In the genomic region with DNA sequence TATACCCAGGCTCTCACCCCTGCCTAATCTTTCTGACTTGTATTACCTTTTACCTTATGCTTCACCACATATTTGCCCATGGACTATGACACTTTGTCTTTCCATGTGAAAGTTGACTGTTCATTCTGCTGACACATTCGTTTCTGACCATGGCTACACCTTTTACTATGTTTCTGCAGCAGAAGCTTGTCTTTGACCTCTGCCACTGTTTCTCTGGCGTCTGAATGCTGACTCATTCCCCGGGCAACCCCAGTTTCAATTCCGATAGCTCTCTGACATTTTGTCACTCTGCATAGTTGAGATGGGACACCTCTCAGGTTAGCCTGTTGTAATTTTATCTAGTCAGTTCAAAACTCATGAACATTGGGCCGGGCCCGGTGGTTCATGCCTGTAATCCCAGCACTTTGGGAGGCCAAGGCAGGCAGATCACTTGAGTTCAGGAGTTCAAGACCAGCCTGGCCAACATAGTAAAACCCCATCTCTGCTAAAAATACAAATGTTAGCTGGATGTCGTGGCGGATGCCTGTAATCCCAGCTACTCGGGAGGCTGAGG, we compare ENCODE assay signal across 1 cellular context.
A peak's percentile ranks its signal among the peaks of the same experiment; 100 is the strongest.
TF ChIP-seq lines count a peak whose summit lies in the region.

No MANE protein-coding gene starts in this region.

TF ChIP-seq in K562, 482 proteins besides CTCF, POLR2A, EP300 and RAD21 (continued from another document and continues in another):
- TF ChIP-seq, protein P1, sequence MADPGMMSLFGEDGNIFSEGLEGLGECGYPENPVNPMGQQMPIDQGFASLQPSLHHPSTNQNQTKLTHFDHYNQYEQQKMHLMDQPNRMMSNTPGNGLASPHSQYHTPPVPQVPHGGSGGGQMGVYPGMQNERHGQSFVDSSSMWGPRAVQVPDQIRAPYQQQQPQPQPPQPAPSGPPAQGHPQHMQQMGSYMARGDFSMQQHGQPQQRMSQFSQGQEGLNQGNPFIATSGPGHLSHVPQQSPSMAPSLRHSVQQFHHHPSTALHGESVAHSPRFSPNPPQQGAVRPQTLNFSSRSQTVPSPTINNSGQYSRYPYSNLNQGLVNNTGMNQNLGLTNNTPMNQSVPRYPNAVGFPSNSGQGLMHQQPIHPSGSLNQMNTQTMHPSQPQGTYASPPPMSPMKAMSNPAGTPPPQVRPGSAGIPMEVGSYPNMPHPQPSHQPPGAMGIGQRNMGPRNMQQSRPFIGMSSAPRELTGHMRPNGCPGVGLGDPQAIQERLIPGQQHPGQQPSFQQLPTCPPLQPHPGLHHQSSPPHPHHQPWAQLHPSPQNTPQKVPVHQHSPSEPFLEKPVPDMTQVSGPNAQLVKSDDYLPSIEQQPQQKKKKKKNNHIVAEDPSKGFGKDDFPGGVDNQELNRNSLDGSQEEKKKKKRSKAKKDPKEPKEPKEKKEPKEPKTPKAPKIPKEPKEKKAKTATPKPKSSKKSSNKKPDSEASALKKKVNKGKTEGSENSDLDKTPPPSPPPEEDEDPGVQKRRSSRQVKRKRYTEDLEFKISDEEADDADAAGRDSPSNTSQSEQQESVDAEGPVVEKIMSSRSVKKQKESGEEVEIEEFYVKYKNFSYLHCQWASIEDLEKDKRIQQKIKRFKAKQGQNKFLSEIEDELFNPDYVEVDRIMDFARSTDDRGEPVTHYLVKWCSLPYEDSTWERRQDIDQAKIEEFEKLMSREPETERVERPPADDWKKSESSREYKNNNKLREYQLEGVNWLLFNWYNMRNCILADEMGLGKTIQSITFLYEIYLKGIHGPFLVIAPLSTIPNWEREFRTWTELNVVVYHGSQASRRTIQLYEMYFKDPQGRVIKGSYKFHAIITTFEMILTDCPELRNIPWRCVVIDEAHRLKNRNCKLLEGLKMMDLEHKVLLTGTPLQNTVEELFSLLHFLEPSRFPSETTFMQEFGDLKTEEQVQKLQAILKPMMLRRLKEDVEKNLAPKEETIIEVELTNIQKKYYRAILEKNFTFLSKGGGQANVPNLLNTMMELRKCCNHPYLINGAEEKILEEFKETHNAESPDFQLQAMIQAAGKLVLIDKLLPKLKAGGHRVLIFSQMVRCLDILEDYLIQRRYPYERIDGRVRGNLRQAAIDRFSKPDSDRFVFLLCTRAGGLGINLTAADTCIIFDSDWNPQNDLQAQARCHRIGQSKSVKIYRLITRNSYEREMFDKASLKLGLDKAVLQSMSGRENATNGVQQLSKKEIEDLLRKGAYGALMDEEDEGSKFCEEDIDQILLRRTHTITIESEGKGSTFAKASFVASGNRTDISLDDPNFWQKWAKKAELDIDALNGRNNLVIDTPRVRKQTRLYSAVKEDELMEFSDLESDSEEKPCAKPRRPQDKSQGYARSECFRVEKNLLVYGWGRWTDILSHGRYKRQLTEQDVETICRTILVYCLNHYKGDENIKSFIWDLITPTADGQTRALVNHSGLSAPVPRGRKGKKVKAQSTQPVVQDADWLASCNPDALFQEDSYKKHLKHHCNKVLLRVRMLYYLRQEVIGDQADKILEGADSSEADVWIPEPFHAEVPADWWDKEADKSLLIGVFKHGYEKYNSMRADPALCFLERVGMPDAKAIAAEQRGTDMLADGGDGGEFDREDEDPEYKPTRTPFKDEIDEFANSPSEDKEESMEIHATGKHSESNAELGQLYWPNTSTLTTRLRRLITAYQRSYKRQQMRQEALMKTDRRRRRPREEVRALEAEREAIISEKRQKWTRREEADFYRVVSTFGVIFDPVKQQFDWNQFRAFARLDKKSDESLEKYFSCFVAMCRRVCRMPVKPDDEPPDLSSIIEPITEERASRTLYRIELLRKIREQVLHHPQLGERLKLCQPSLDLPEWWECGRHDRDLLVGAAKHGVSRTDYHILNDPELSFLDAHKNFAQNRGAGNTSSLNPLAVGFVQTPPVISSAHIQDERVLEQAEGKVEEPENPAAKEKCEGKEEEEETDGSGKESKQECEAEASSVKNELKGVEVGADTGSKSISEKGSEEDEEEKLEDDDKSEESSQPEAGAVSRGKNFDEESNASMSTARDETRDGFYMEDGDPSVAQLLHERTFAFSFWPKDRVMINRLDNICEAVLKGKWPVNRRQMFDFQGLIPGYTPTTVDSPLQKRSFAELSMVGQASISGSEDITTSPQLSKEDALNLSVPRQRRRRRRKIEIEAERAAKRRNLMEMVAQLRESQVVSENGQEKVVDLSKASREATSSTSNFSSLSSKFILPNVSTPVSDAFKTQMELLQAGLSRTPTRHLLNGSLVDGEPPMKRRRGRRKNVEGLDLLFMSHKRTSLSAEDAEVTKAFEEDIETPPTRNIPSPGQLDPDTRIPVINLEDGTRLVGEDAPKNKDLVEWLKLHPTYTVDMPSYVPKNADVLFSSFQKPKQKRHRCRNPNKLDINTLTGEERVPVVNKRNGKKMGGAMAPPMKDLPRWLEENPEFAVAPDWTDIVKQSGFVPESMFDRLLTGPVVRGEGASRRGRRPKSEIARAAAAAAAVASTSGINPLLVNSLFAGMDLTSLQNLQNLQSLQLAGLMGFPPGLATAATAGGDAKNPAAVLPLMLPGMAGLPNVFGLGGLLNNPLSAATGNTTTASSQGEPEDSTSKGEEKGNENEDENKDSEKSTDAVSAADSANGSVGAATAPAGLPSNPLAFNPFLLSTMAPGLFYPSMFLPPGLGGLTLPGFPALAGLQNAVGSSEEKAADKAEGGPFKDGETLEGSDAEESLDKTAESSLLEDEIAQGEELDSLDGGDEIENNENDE (IDR thresholded peaks at IDR 0.05; ENCODE audit: low read depth, low read length), result no peak
- peak; percentile 99 for TF ChIP-seq C11orf30 (IDR thresholded peaks at IDR 0.05; ENCODE audit: low read depth)
- no peak for TF ChIP-seq KDM4B (IDR thresholded peaks at IDR 0.05; ENCODE audit: borderline replicate concordance in 2 of 2, low read depth in 1 of 2)
- TF ChIP-seq, protein P2, sequence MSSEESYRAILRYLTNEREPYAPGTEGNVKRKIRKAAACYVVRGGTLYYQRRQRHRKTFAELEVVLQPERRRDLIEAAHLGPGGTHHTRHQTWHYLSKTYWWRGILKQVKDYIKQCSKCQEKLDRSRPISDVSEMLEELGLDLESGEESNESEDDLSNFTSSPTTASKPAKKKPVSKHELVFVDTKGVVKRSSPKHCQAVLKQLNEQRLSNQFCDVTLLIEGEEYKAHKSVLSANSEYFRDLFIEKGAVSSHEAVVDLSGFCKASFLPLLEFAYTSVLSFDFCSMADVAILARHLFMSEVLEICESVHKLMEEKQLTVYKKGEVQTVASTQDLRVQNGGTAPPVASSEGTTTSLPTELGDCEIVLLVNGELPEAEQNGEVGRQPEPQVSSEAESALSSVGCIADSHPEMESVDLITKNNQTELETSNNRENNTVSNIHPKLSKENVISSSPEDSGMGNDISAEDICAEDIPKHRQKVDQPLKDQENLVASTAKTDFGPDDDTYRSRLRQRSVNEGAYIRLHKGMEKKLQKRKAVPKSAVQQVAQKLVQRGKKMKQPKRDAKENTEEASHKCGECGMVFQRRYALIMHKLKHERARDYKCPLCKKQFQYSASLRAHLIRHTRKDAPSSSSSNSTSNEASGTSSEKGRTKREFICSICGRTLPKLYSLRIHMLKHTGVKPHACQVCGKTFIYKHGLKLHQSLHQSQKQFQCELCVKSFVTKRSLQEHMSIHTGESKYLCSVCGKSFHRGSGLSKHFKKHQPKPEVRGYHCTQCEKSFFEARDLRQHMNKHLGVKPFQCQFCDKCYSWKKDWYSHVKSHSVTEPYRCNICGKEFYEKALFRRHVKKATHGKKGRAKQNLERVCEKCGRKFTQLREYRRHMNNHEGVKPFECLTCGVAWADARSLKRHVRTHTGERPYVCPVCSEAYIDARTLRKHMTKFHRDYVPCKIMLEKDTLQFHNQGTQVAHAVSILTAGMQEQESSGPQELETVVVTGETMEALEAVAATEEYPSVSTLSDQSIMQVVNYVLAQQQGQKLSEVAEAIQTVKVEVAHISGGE (CRISPR knock-in tag; IDR thresholded peaks at IDR 0.05), result no peak
- TF ChIP-seq U2AF1 (optimal IDR thresholded peaks at IDR 0.05; ENCODE audit: low read depth, low read length), result no peak
- TF ChIP-seq ZKSCAN3 (CRISPR knock-in tag; IDR thresholded peaks at IDR 0.05), result no peak
- TF ChIP-seq, protein P3, sequence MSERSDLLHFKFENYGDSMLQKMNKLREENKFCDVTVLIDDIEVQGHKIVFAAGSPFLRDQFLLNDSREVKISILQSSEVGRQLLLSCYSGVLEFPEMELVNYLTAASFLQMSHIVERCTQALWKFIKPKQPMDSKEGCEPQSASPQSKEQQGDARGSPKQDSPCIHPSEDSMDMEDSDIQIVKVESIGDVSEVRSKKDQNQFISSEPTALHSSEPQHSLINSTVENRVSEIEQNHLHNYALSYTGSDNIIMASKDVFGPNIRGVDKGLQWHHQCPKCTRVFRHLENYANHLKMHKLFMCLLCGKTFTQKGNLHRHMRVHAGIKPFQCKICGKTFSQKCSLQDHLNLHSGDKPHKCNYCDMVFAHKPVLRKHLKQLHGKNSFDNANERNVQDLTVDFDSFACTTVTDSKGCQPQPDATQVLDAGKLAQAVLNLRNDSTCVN (CRISPR knock-in tag; IDR thresholded peaks at IDR 0.05), result no peak
- TF ChIP-seq HDGF (IDR thresholded peaks at IDR 0.05), result no peak
- TF ChIP-seq, protein P4, sequence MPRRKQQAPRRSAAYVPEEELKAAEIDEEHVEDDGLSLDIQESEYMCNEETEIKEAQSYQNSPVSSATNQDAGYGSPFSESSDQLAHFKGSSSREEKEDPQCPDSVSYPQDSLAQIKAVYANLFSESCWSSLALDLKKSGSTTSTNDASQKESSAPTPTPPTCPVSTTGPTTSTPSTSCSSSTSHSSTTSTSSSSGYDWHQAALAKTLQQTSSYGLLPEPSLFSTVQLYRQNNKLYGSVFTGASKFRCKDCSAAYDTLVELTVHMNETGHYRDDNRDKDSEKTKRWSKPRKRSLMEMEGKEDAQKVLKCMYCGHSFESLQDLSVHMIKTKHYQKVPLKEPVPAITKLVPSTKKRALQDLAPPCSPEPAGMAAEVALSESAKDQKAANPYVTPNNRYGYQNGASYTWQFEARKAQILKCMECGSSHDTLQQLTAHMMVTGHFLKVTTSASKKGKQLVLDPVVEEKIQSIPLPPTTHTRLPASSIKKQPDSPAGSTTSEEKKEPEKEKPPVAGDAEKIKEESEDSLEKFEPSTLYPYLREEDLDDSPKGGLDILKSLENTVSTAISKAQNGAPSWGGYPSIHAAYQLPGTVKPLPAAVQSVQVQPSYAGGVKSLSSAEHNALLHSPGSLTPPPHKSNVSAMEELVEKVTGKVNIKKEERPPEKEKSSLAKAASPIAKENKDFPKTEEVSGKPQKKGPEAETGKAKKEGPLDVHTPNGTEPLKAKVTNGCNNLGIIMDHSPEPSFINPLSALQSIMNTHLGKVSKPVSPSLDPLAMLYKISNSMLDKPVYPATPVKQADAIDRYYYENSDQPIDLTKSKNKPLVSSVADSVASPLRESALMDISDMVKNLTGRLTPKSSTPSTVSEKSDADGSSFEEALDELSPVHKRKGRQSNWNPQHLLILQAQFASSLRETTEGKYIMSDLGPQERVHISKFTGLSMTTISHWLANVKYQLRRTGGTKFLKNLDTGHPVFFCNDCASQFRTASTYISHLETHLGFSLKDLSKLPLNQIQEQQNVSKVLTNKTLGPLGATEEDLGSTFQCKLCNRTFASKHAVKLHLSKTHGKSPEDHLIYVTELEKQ (CRISPR knock-in tag; IDR thresholded peaks at IDR 0.05), result no peak
- TF ChIP-seq DNMT1 (IDR thresholded peaks at IDR 0.05), result no peak
- TF ChIP-seq, protein P5, sequence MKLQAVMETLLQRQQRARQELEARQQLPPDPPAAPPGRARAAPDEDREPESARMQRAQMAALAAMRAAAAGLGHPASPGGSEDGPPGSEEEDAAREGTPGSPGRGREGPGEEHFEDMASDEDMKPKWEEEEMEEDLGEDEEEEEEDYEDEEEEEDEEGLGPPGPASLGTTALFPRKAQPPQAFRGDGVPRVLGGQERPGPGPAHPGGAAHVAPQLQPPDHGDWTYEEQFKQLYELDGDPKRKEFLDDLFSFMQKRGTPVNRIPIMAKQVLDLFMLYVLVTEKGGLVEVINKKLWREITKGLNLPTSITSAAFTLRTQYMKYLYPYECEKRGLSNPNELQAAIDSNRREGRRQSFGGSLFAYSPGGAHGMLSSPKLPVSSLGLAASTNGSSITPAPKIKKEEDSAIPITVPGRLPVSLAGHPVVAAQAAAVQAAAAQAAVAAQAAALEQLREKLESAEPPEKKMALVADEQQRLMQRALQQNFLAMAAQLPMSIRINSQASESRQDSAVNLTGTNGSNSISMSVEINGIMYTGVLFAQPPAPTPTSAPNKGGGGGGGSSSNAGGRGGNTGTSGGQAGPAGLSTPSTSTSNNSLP (IDR thresholded peaks at IDR 0.05; ENCODE audit: borderline replicate concordance, low read depth, low read length), result no peak
- TF ChIP-seq, protein P6, sequence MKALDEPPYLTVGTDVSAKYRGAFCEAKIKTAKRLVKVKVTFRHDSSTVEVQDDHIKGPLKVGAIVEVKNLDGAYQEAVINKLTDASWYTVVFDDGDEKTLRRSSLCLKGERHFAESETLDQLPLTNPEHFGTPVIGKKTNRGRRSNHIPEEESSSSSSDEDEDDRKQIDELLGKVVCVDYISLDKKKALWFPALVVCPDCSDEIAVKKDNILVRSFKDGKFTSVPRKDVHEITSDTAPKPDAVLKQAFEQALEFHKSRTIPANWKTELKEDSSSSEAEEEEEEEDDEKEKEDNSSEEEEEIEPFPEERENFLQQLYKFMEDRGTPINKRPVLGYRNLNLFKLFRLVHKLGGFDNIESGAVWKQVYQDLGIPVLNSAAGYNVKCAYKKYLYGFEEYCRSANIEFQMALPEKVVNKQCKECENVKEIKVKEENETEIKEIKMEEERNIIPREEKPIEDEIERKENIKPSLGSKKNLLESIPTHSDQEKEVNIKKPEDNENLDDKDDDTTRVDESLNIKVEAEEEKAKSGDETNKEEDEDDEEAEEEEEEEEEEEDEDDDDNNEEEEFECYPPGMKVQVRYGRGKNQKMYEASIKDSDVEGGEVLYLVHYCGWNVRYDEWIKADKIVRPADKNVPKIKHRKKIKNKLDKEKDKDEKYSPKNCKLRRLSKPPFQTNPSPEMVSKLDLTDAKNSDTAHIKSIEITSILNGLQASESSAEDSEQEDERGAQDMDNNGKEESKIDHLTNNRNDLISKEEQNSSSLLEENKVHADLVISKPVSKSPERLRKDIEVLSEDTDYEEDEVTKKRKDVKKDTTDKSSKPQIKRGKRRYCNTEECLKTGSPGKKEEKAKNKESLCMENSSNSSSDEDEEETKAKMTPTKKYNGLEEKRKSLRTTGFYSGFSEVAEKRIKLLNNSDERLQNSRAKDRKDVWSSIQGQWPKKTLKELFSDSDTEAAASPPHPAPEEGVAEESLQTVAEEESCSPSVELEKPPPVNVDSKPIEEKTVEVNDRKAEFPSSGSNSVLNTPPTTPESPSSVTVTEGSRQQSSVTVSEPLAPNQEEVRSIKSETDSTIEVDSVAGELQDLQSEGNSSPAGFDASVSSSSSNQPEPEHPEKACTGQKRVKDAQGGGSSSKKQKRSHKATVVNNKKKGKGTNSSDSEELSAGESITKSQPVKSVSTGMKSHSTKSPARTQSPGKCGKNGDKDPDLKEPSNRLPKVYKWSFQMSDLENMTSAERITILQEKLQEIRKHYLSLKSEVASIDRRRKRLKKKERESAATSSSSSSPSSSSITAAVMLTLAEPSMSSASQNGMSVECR (CRISPR knock-in tag; IDR thresholded peaks at IDR 0.05), result no peak
- peak; percentile 13; the same call in 1 of the 2 replicates for TF ChIP-seq SOX6 (IDR thresholded peaks at IDR 0.05)
- TF ChIP-seq, protein P7, sequence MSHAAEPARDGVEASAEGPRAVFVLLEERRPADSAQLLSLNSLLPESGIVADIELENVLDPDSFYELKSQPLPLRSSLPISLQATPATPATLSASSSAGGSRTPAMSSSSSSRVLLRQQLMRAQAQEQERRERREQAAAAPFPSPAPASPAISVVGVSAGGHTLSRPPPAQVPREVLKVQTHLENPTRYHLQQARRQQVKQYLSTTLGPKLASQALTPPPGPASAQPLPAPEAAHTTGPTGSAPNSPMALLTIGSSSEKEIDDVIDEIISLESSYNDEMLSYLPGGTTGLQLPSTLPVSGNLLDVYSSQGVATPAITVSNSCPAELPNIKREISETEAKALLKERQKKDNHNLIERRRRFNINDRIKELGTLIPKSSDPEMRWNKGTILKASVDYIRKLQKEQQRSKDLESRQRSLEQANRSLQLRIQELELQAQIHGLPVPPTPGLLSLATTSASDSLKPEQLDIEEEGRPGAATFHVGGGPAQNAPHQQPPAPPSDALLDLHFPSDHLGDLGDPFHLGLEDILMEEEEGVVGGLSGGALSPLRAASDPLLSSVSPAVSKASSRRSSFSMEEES (CRISPR knock-in tag; IDR thresholded peaks at IDR 0.05), result no peak
- no peak for TF ChIP-seq SUPT5H (IDR thresholded peaks at IDR 0.05)
- TF ChIP-seq SETDB1 (IDR thresholded peaks at IDR 0.05; ENCODE audit: low read length), result no peak
